ENCODE assay signal across 20 cellular contexts in genomic region chr20:57792386-57793095, GRCh38.
DNase-seq lines count a peak whose midpoint lies in the region; TF ChIP-seq lines count a peak whose summit lies in the region.
"Had no signal": no experiment of that assay in that cellular context is flagged by ENCODE, and none has a peak within 500 bp of the region (broad histone marks: within the 10 kb centered on the region; RNA-seq: fewer than 3 reads in every experiment).

No MANE protein-coding gene starts in this region.

- TF ChIP-seq POLR2A in transverse colon (IDR thresholded peaks at IDR 0.05): no peak

- no peaks in the 10 kb centered on the region for H3K36me3 ChIP-seq in BLaER1 treated with 17β-estradiol and CSF1 and Interleukin-3, amounts not matched to agents 10 nM and 100 nM
- H3K36me3 ChIP-seq in endodermal cell (ENCODE audit: control insufficient read depth, insufficient read depth, low read length) (no peaks in the 10 kb centered on the region), transverse colon (no peaks in the 10 kb centered on the region)
- H3K36me3 ChIP-seq: stomach, vagina had no signal

- in situ Hi-C loops in transverse colon (cut with MboI; ENCODE audit: low pct_ligation_motif_present in 1 of 4, low pct_unique_long_range_greater_than_20kb in 1 of 4, low sequenced_read_pairs in 3 of 4) (no loop called here), KBM-7 (cut with MboI; ENCODE audit: low pct_unique_long_range_greater_than_20kb, low sequenced_read_pairs) (no loop called here)

- TF ChIP-seq CTCF in RWPE1 (conservative IDR thresholded peaks at IDR 0.05; ENCODE audit: low read depth): no peak
- no peak for TF ChIP-seq CTCF in endodermal cell (conservative IDR thresholded peaks at IDR 0.05)
- no peak for TF ChIP-seq CTCF in nephron (IDR thresholded peaks at IDR 0.05; ENCODE audit: unreplicated experiment in 3 of 3)
- no peak for TF ChIP-seq CTCF in transverse colon (IDR thresholded peaks at IDR 0.05)

- peaks cover 31 to 56% (median 44%) of the 10 kb centered on the region in 10 experiments for H3K4me1 ChIP-seq in BLaER1 treated with 17β-estradiol and CSF1 and Interleukin-3, amounts not matched to agents 10 nM and 100 nM
- H3K4me1 ChIP-seq in endodermal cell (ENCODE audit: control insufficient read depth, insufficient read depth, low read length) (no peaks in the 10 kb centered on the region), transverse colon (no peaks in the 10 kb centered on the region)
- H3K4me1 ChIP-seq: stomach, vagina had no signal

- peak overlapping the region; percentile 15 to 65 (median 36); a peak in 19 of 22 replicates for H3K27ac ChIP-seq in BLaER1 treated with 17β-estradiol and CSF1 and Interleukin-3, amounts not matched to agents 10 nM and 100 nM
- H3K27ac ChIP-seq in RWPE1 (no peak overlapping the region), endodermal cell (ENCODE audit: low read depth, low read length) (peak overlapping the region; percentile 6), transverse colon (no peak overlapping the region)
- H3K27ac ChIP-seq: stomach, vagina had no signal

- H3K9ac ChIP-seq in BLaER1 treated with 17β-estradiol and CSF1 and Interleukin-3, amounts not matched to agents 10 nM and 100 nM: peak overlapping the region in 8 of 11 experiments; percentile 5 to 36 (median 16); a peak in 6 of 22 replicates
- H3K9ac ChIP-seq in endodermal cell (ENCODE audit: extremely low read depth, low read length, poor library complexity, severe bottlenecking): no peak overlapping the region

- POLR2A ChIA-PET in RWPE1 (lab: Yijun Ruan, JAX; ENCODE audit: low non-redundant PET): interaction anchor here (0.5 kb wide), 1 partner anchor 9 kb away, joined by 4 read pairs; no protein-coding TSS in a partner anchor

- no peaks in the 10 kb centered on the region for H3K27me3 ChIP-seq in BLaER1 treated with 17β-estradiol and CSF1 and Interleukin-3, amounts not matched to agents 10 nM and 100 nM
- no peaks in the 10 kb centered on the region for H3K27me3 ChIP-seq in endodermal cell (ENCODE audit: control insufficient read depth, insufficient read depth, low read length, poor library complexity, severe bottlenecking)
- H3K27me3 ChIP-seq in transverse colon: no peaks in the 10 kb centered on the region
- H3K27me3 ChIP-seq: vagina had no signal

- H3K36me3 Mint-ChIP-seq in endodermal cell (ENCODE audit: low read depth) (no peaks in the 10 kb centered on the region), nephron (ENCODE audit: low read depth) (no peaks in the 10 kb centered on the region)
- H3K36me3 Mint-ChIP-seq: CD4-positive, alpha-beta memory T cell had no signal

- H3K4me3 ChIP-seq in BLaER1 treated with 17β-estradiol and CSF1 and Interleukin-3, amounts not matched to agents 10 nM and 100 nM: no peak overlapping the region
- H3K4me3 ChIP-seq in endodermal cell (ENCODE audit: low read length): no peak overlapping the region
- H3K4me3 ChIP-seq in transverse colon: no peak overlapping the region
- H3K4me3 ChIP-seq: stomach, vagina had no signal

- intact Hi-C loops in transverse colon (cut with DNase I; ENCODE audit: low total_unique reads): no loop called here

- H3K27ac Mint-ChIP-seq in endodermal cell: no peak overlapping the region
- H3K27ac Mint-ChIP-seq in nephron: peak overlapping the region; percentile 1 to 58 (median 24)
- H3K27ac Mint-ChIP-seq: CD4-positive, alpha-beta memory T cell had no signal

- peaks cover 4% of the 10 kb centered on the region for H3K9me3 Mint-ChIP-seq in endodermal cell
- H3K9me3 Mint-ChIP-seq in nephron: no peaks in the 10 kb centered on the region
- H3K9me3 Mint-ChIP-seq: CD4-positive, alpha-beta memory T cell had no signal

- no peaks in the 10 kb centered on the region; a peak in 1 of 22 replicates for H4K20me1 ChIP-seq in BLaER1 treated with 17β-estradiol and CSF1 and Interleukin-3, amounts not matched to agents 10 nM and 100 nM

- no peaks in the 10 kb centered on the region for H3K27me3 Mint-ChIP-seq in endodermal cell (ENCODE audit: insufficient read depth)
- H3K27me3 Mint-ChIP-seq in nephron (ENCODE audit: low read depth): peaks cover 9% of the 10 kb centered on the region
- H3K27me3 Mint-ChIP-seq: CD4-positive, alpha-beta memory T cell had no signal

- TF ChIP-seq EP300 in transverse colon (IDR thresholded peaks at IDR 0.05; ENCODE audit: low read depth): no peak

- H3K4me1 Mint-ChIP-seq in endodermal cell (no peaks in the 10 kb centered on the region), nephron (peaks cover 42% of the 10 kb centered on the region)

- DNase-seq in RWPE1 (ENCODE audit: low spot score) (peak; percentile 57), endodermal cell (peak; percentile 42), transverse colon (no peak), AG08395 (ENCODE audit: low spot score) (no peak), NCI-H82 (lab: John Stamatoyannopoulos, UW) (no peak), KBM-7 (no peak)
- DNase-seq: activated CD4-positive, alpha-beta T cell treated with anti-CD3 and anti-CD28 coated beads, Interleukin-2, amount 50 U/mL, for 1 hour; activated naive CD4-positive, alpha-beta T cell; CD4-positive, alpha-beta memory T cell; DND-41; midbrain; MM.1S; NCI-H1930; NCI-H510A; OCI-M1; stimulated activated CD4-positive, alpha-beta T cell treated with anti-CD3 and anti-CD28 coated beads, Interleukin-1b, Interleukin-23, amount 100 ng/mL, for 48 hours; stomach had no signal

- H3K4me3 Mint-ChIP-seq in endodermal cell (no peak overlapping the region), nephron (peak overlapping the region in 1 of 3 experiments; percentile 40)
- H3K4me3 Mint-ChIP-seq: CD4-positive, alpha-beta memory T cell had no signal

- CTCF ChIA-PET in RWPE1 (lab: Yijun Ruan, JAX): interaction anchor here (0.7 to 1.3 kb wide), 3 partner anchors 13 to 417 kb away, joined by 3 to 6 read pairs (median 3); no protein-coding TSS in a partner anchor

- H3K9me3 ChIP-seq in BLaER1 treated with 17β-estradiol and CSF1 and Interleukin-3, amounts not matched to agents 10 nM and 100 nM (replicated peaks in 1 of 11): no peaks in the 10 kb centered on the region
- H3K9me3 ChIP-seq in endodermal cell (ENCODE audit: control insufficient read depth, low read length): no peaks in the 10 kb centered on the region
- H3K9me3 ChIP-seq in transverse colon: no peaks in the 10 kb centered on the region
- H3K9me3 ChIP-seq: stomach, vagina had no signal

- H3K4me2 ChIP-seq in BLaER1 treated with 17β-estradiol and CSF1 and Interleukin-3, amounts not matched to agents 10 nM and 100 nM: peak overlapping the region; percentile 57 to 89 (median 75)

- WGBS in endodermal cell (ENCODE audit: insufficient coverage in 1 of 2, insufficient read length in 1 of 2), 2 experiments: 86 to 88% methylated on average over 20 to 21 of the region's 21 CpGs
- 63 to 68% methylated on average over 6 to 16 of the region's 21 CpGs for WGBS in transverse colon (ENCODE audit: low coverage in 1 of 2), 2 donors

Comparison
In these comparisons a context has a peak if more than half of its experiments do, and no peak if none do; other contexts are left out.
1. H3K27ac ChIP-seq: peak in BLaER1 treated with 17β-estradiol and CSF1 and Interleukin-3, amounts not matched to agents 10 nM and 100 nM (11 of 11) and endodermal cell (single experiment); none in RWPE1 (single experiment) and transverse colon (0 of 4).
2. DNase-seq: peak in RWPE1 (single experiment) and endodermal cell (single experiment); none in transverse colon (single experiment), AG08395 (single experiment), NCI-H82 (single experiment) and KBM-7 (single experiment).